Comparison of ENCODE assay signal across 8 cellular contexts in the genomic region with DNA sequence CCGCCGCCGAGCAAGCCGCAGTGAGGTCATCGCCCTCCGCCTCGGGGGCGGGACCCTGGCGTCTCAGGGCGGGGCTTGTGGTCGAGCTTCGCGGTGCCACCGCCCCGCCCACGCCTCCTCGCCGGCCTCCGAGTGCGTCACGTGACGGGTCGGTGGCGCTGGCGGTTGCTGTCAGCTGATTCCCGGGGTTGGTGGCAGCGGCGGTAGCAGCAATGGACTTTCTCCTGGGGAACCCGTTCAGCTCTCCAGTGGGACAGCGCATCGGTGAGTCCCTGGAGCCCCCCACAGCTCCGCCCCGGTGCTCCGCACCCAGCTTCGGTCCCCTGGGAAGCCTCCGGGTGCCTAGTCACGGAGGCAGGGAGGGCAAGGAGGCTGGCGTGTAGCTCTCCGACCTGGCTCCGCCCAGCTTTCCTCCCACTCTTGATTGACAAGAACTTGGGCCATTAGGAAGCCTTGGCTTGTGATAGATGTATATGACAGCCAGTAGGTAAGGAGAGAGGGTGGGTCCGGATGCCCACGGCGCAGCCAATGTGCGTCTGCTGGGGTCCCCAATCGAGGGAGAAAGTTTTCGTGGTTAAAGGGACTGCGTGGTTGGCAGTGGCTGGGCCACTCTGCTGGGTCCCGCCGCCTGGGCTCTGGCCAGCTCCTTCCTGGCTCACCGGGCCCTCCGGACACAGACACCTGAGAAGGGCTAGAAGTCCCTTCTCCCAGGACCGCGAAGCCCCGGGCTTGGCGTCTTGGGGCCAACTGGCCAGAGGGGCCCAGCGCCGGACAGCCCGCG. TPM values are rescaled to one million over a fixed set of nuclear protein-coding genes. Genes with fewer than 3 reads are reported as not detected.
DNase-seq lines count a peak whose midpoint lies in the region; ATAC-seq, FAIRE-seq and TF ChIP-seq lines count a peak whose summit lies in the region.

A gene (plus strand): TSS at position 178 of the 781 bp plus-strand sequence. CDS start 35 bp downstream, at position 213.

- CTCF ChIA-PET in OCI-LY7 (lab: Charles Lee; ENCODE audit: unreplicated experiment) (interaction anchor here (0.6 kb wide), 1 partner anchor 42 kb away, joined by 3 read pairs; no protein-coding TSS in a partner anchor), endothelial cell of umbilical vein (lab: Charles Lee) (interaction anchor here (0.5 to 1.5 kb wide), 6 partner anchors 11 to 51 kb away, joined by 3 to 8 read pairs (median 4); no protein-coding TSS in a partner anchor)

- dilution Hi-C loops in endothelial cell of umbilical vein (cut with MboI; ENCODE audit: extremely low pct_ligation_motif_present, low sequenced_read_pairs), result no loop called here

- peak; percentile 63 for TF ChIP-seq POLR2A in endothelial cell of umbilical vein (IDR thresholded peaks at IDR 0.05; ENCODE audit: low read depth, low read length)

- intact Hi-C loops in OCI-LY7 (cut with micrococcal nuclease; ENCODE audit: unreplicated experiment), result no loop called here
- intact Hi-C loops in endothelial cell of umbilical vein (cut with micrococcal nuclease), result loop anchor here (1.0 kb wide), 1 partner anchor 13 kb away; no protein-coding TSS in a partner anchor

- H4K20me1 ChIP-seq in OCI-LY7 (ENCODE audit: insufficient read depth, low read length) (no peaks in the 10 kb centered on the region), endothelial cell of umbilical vein (replicated peaks; ENCODE audit: control insufficient read depth, extremely low read depth, insufficient read depth, low read length) (no peaks in the 10 kb centered on the region)

- peak; percentile 92 for ATAC-seq in GM21526 (IDR thresholded peaks at IDR 0.05; ENCODE audit: low FRiP score, unreplicated experiment)

- no peaks in the 10 kb centered on the region for H3K9me3 ChIP-seq in OCI-LY7 (ENCODE audit: low read length)
- H3K9me3 ChIP-seq in endothelial cell of umbilical vein (replicated peaks; ENCODE audit: control insufficient read depth, insufficient read depth, low read length), result no peaks in the 10 kb centered on the region

- H3K4me3 ChIP-seq in OCI-LY7 (ENCODE audit: low read depth, low read length, poor library complexity, severe bottlenecking), result peak within 1 kb of the TSS; percentile 85
- peak within 1 kb of the TSS; percentile 74 to 79 (median 75) for H3K4me3 ChIP-seq in endothelial cell of umbilical vein (replicated peaks in 1 of 3; ENCODE audit: insufficient read depth in 1 of 3, low read depth in 1 of 3, low read length in 3 of 3)

- no peaks in the 10 kb centered on the region for H3K9me1 ChIP-seq in endothelial cell of umbilical vein (replicated peaks; ENCODE audit: control insufficient read depth, extremely low read depth, insufficient read depth, low read length)

- H3K27ac ChIP-seq in OCI-LY7 (ENCODE audit: low read depth, low read length, poor library complexity, severe bottlenecking) (peak within 1 kb of the TSS; percentile 58), endothelial cell of umbilical vein (ENCODE audit: insufficient read depth, low read depth, low read length) (peak within 1 kb of the TSS; percentile 88)

- FAIRE-seq in endothelial cell of umbilical vein (lab: Jason Lieb, UNC), result peak; percentile 98

- H3K79me2 ChIP-seq in OCI-LY7 (ENCODE audit: insufficient read depth, low read depth, low read length) (no peaks in the 10 kb centered on the region), endothelial cell of umbilical vein (ENCODE audit: control insufficient read depth, insufficient read depth, low read length) (peaks cover 12% of the 10 kb centered on the region)

- BruUV-seq in OCI-LY7 (replicated peaks; lab: Mats Ljungman, UMichigan), result no TSS peak
- BruUV-seq in endothelial cell of umbilical vein (replicated peaks; lab: Mats Ljungman, UMichigan), result no TSS peak

- H3K36me3 ChIP-seq in OCI-LY7 (ENCODE audit: insufficient read depth, low read length) (peaks cover 27% of the 10 kb centered on the region), endothelial cell of umbilical vein (ENCODE audit: control insufficient read depth in 2 of 2, extremely low read depth in 1 of 2, insufficient read depth in 2 of 2, low read length in 2 of 2) (no peaks in the 10 kb centered on the region)

- H3K4me2 ChIP-seq in OCI-LY7 (ENCODE audit: low read length) (peak within 1 kb of the TSS; percentile 91), endothelial cell of umbilical vein (ENCODE audit: insufficient read depth, low read length) (peak within 1 kb of the TSS; percentile 81)

- no peak for TF ChIP-seq CTCF in OCI-LY7 (conservative IDR thresholded peaks at IDR 0.05; ENCODE audit: low read length)
- TF ChIP-seq CTCF in endothelial cell of umbilical vein (IDR thresholded peaks at IDR 0.05; ENCODE audit: extremely low read depth in 1 of 2, insufficient read depth in 1 of 2, low read depth in 1 of 2, low read length in 2 of 2), result no peak

- DNase-seq in D341Med (ENCODE audit: low spot score), result peak; percentile 99
- DNase-seq in HuH-7.5 (ENCODE audit: low spot score), result peak; percentile 92
- peak; percentile 99 for DNase-seq in OCI-LY7 (ENCODE audit: low spot score)
- DNase-seq in activated T-cell treated with anti-CD3 and anti-CD28 coated beads for 1 hour (ENCODE audit: low read depth), result peak; percentile 98
- DNase-seq in endothelial cell of umbilical vein (ENCODE audit: low read depth, low spot score), result peak; percentile 99
- DNase-seq in midbrain (lab: John Stamatoyannopoulos, UW), result peak; percentile 97
- DNase-seq in stimulated activated CD8-positive, alpha-beta memory T cell treated with anti-CD3 and anti-CD28 coated beads, Interleukin-2, amount 100 ng/mL, for 1 hour (ENCODE audit: low read depth in 2 of 2), result peak; percentile 94 to 96

- peak within 1 kb of the TSS; percentile 93 for H3K9ac ChIP-seq in endothelial cell of umbilical vein (replicated peaks; ENCODE audit: extremely low read depth, insufficient read depth, low read length)

- POLR2A ChIA-PET in OCI-LY7 (lab: Charles Lee) (interaction anchor here (0.5 to 1.3 kb wide), 9 partner anchors 9 to 648 kb away, joined by 3 to 5 read pairs (median 4); a partner anchor contains a TSS), endothelial cell of umbilical vein (lab: Charles Lee) (interaction anchor here (0.6 to 1.2 kb wide), 6 partner anchors 11 to 51 kb away, joined by 3 to 7 read pairs (median 3); a partner anchor contains a TSS)

- H3K4me1 ChIP-seq in OCI-LY7 (ENCODE audit: insufficient read depth, low read length, poor library complexity, severe bottlenecking), result peaks cover 7% of the 10 kb centered on the region
- peaks cover 3% of the 10 kb centered on the region for H3K4me1 ChIP-seq in endothelial cell of umbilical vein (ENCODE audit: control insufficient read depth, extremely low read depth, insufficient read depth, low read length)

- H2AFZ ChIP-seq in OCI-LY7 (ENCODE audit: low read length) (peak within 1 kb of the TSS; percentile 42), endothelial cell of umbilical vein (ENCODE audit: low read depth, low read length) (peak within 1 kb of the TSS; percentile 78)

- no peaks in the 10 kb centered on the region for H3K9me2 ChIP-seq in OCI-LY7 (ENCODE audit: insufficient read depth, low read length)

- no peaks in the 10 kb centered on the region for H3K27me3 ChIP-seq in endothelial cell of umbilical vein (ENCODE audit: control insufficient read depth in 2 of 2, insufficient read depth in 2 of 2, low read length in 2 of 2)

TF ChIP-seq in endothelial cell of umbilical vein, 7 proteins besides CTCF, POLR2A, EP300 and RAD21:
- TF ChIP-seq EZH2 (IDR thresholded peaks at IDR 0.05; ENCODE audit: borderline replicate concordance, low read depth, low read length, severe bottlenecking) (no peak), JUN (IDR thresholded peaks at IDR 0.05; ENCODE audit: borderline replicate concordance, insufficient read depth, insufficient read length, low read depth) (no peak), MYC (IDR thresholded peaks at IDR 0.05; ENCODE audit: low read depth, low read length) (no peak), GATA2 (IDR thresholded peaks at IDR 0.05; ENCODE audit: insufficient read depth, insufficient read length, low read depth, low read length) (no peak), POLR2AphosphoS5 (IDR thresholded peaks at IDR 0.05; ENCODE audit: insufficient read depth, low read depth, low read length) (peak; percentile 80)
- TF ChIP-seq, protein P1, sequence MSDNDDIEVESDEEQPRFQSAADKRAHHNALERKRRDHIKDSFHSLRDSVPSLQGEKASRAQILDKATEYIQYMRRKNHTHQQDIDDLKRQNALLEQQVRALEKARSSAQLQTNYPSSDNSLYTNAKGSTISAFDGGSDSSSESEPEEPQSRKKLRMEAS (IDR thresholded peaks at IDR 0.05; ENCODE audit: insufficient read depth, insufficient read length), result peak; percentile 93
TF ChIP-seq in endothelial cell of umbilical vein: peak in this region for 2.

RNA-seq across cellular contexts. Expression of the gene that starts here (rescaled TPM):
- 14.6 and 22.7 TPM in 2 replicates for total RNA-seq in OCI-LY7 (2014; rRNA removed; shearing (Covaris generic))
- 24.4 and 30.6 TPM in 2 replicates for total RNA-seq in OCI-LY7 (2022)
- 36.4 and 44.5 TPM in 2 replicates for total RNA-seq in endothelial cell of umbilical vein
- 74.4 and 74.6 TPM in 2 replicates for polyA plus RNA-seq in endothelial cell of umbilical vein
- 64.6 and 74.8 TPM in 2 replicates for polyA plus RNA-seq in endothelial cell of umbilical vein (2011; cell fraction: cytosol; rRNA removed)
- polyA plus RNA-seq in endothelial cell of umbilical vein (2011; cell fraction: nucleus; rRNA removed), result 57.8 and 92.1 TPM in 2 replicates
- 38.9 and 41.3 TPM in 2 replicates for polyA plus RNA-seq in endothelial cell of umbilical vein (2012)
- polyA minus RNA-seq in endothelial cell of umbilical vein, result 100 and 123 TPM in 2 replicates
- polyA minus RNA-seq in endothelial cell of umbilical vein (2011; cell fraction: cytosol; rRNA and poly(A)+ RNA removed), result 12.3 TPM
- polyA minus RNA-seq in endothelial cell of umbilical vein (2011; cell fraction: nucleus; rRNA and poly(A)+ RNA removed), result 59.4 and 79.5 TPM in 2 replicates

Comparison
In these comparisons a context has a peak if more than half of its experiments do, and no peak if none do; other contexts are left out.
1. Peak in every context shown above with its lines: DNase-seq, ATAC-seq, H3K4me3 ChIP-seq and H3K27ac ChIP-seq.